Comparison of ENCODE assay signal across 1 cellular context in genomic region chr1:152967201-152967600, GRCh38.
TF ChIP-seq lines count a peak whose summit lies in the region.

No MANE protein-coding gene starts in this region.

TF ChIP-seq in GM12878, 131 proteins besides CTCF, POLR2A, EP300 and RAD21 (continues in another document):
- TF ChIP-seq KLF5 (IDR thresholded peaks at IDR 0.05; ENCODE audit: partially characterized antibody), result no peak
- no peak for TF ChIP-seq NR2C1 (IDR thresholded peaks at IDR 0.05)
- no peak for TF ChIP-seq SMC3 (IDR thresholded peaks at IDR 0.05; ENCODE audit: borderline replicate concordance, low read length)
- no peak for TF ChIP-seq MYB (IDR thresholded peaks at IDR 0.05; ENCODE audit: borderline replicate concordance, low read depth, low read length)
- no peak for TF ChIP-seq TCF7 (IDR thresholded peaks at IDR 0.05; ENCODE audit: borderline replicate concordance)
- TF ChIP-seq IRF5 (IDR thresholded peaks at IDR 0.05; ENCODE audit: borderline replicate concordance), result no peak
- 0 out of 2 replicates have a peak, but pooled peaks have one; percentile 43 for TF ChIP-seq IRF4 (IDR thresholded peaks at IDR 0.05; ENCODE audit: low read depth, low read length)
- no peak for TF ChIP-seq ZNF207 (IDR thresholded peaks at IDR 0.05; ENCODE audit: borderline replicate concordance)
- TF ChIP-seq EZH2 (IDR thresholded peaks at IDR 0.05; ENCODE audit: borderline replicate concordance, control insufficient read depth, low read depth, low read length), result no peak
- no peak for TF ChIP-seq RCOR1 (conservative IDR thresholded peaks at IDR 0.05; ENCODE audit: low read depth, low read length)
- TF ChIP-seq SIN3A (IDR thresholded peaks at IDR 0.05; ENCODE audit: low read depth, low read length), result no peak
- TF ChIP-seq, protein P1, sequence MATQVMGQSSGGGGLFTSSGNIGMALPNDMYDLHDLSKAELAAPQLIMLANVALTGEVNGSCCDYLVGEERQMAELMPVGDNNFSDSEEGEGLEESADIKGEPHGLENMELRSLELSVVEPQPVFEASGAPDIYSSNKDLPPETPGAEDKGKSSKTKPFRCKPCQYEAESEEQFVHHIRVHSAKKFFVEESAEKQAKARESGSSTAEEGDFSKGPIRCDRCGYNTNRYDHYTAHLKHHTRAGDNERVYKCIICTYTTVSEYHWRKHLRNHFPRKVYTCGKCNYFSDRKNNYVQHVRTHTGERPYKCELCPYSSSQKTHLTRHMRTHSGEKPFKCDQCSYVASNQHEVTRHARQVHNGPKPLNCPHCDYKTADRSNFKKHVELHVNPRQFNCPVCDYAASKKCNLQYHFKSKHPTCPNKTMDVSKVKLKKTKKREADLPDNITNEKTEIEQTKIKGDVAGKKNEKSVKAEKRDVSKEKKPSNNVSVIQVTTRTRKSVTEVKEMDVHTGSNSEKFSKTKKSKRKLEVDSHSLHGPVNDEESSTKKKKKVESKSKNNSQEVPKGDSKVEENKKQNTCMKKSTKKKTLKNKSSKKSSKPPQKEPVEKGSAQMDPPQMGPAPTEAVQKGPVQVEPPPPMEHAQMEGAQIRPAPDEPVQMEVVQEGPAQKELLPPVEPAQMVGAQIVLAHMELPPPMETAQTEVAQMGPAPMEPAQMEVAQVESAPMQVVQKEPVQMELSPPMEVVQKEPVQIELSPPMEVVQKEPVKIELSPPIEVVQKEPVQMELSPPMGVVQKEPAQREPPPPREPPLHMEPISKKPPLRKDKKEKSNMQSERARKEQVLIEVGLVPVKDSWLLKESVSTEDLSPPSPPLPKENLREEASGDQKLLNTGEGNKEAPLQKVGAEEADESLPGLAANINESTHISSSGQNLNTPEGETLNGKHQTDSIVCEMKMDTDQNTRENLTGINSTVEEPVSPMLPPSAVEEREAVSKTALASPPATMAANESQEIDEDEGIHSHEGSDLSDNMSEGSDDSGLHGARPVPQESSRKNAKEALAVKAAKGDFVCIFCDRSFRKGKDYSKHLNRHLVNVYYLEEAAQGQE (IDR thresholded peaks at IDR 0.05; ENCODE audit: low read depth, low read length), result no peak
- no peak for TF ChIP-seq TCF3 (IDR thresholded peaks at IDR 0.05; ENCODE audit: borderline replicate concordance, insufficient read depth, low read depth, low read length)
- no peak for TF ChIP-seq ATF7 (IDR thresholded peaks at IDR 0.05; ENCODE audit: low read depth)
- no peak for TF ChIP-seq SPI1 (IDR thresholded peaks at IDR 0.05; ENCODE audit: borderline replicate concordance, insufficient read depth, low read depth, low read length)
- TF ChIP-seq NRF1 (conservative IDR thresholded peaks at IDR 0.05; ENCODE audit: low read depth, low read length), result no peak
- no peak for TF ChIP-seq ZBTB33 (IDR thresholded peaks at IDR 0.05)
- TF ChIP-seq, protein P2, sequence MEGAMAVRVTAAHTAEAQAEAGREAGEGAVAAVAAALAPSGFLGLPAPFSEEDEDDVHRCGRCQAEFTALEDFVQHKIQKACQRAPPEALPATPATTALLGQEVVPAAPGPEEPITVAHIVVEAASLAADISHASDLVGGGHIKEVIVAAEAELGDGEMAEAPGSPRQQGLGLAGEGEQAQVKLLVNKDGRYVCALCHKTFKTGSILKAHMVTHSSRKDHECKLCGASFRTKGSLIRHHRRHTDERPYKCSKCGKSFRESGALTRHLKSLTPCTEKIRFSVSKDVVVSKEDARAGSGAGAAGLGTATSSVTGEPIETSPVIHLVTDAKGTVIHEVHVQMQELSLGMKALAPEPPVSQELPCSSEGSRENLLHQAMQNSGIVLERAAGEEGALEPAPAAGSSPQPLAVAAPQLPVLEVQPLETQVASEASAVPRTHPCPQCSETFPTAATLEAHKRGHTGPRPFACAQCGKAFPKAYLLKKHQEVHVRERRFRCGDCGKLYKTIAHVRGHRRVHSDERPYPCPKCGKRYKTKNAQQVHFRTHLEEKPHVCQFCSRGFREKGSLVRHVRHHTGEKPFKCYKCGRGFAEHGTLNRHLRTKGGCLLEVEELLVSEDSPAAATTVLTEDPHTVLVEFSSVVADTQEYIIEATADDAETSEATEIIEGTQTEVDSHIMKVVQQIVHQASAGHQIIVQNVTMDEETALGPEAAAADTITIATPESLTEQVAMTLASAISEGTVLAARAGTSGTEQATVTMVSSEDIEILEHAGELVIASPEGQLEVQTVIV (IDR thresholded peaks at IDR 0.05; ENCODE audit: borderline replicate concordance, partially characterized antibody), result no peak
- TF ChIP-seq SIX5 (IDR thresholded peaks at IDR 0.05; ENCODE audit: low read depth, low read length, severe bottlenecking), result no peak
- no peak for TF ChIP-seq ZNF274 (IDR thresholded peaks at IDR 0.05; ENCODE audit: insufficient read depth, insufficient read length)
- no peak for TF ChIP-seq SP1 (IDR thresholded peaks at IDR 0.05; ENCODE audit: low read depth, low read length)
- no peak for TF ChIP-seq SMARCA5 (IDR thresholded peaks at IDR 0.05)
- no peak for TF ChIP-seq BACH1 (IDR thresholded peaks at IDR 0.05; ENCODE audit: borderline replicate concordance)
- no peak for TF ChIP-seq YY1 (IDR thresholded peaks at IDR 0.05; ENCODE audit: low read depth, low read length)
- TF ChIP-seq ZNF24 (IDR thresholded peaks at IDR 0.05), result no peak
- TF ChIP-seq ZBTB11 (CRISPR knock-in tag; IDR thresholded peaks at IDR 0.05), result no peak
- TF ChIP-seq JUNB (IDR thresholded peaks at IDR 0.05), result peak; percentile 76
- TF ChIP-seq CUX1 (IDR thresholded peaks at IDR 0.05; ENCODE audit: insufficient replicate concordance, low read depth, low read length), result no peak
- TF ChIP-seq EED (IDR thresholded peaks at IDR 0.05; ENCODE audit: low read depth), result 0 out of 2 replicates have a peak, but pooled peaks have one; percentile 29
- TF ChIP-seq NR2C2 (IDR thresholded peaks at IDR 0.05; ENCODE audit: borderline replicate concordance, control insufficient read depth, insufficient read length, low read depth), result no peak
- TF ChIP-seq CHD4 (IDR thresholded peaks at IDR 0.05), result no peak
- TF ChIP-seq HDGF (IDR thresholded peaks at IDR 0.05), result no peak
- TF ChIP-seq IRF3 (IDR thresholded peaks at IDR 0.05), result no peak
- TF ChIP-seq TCF12 (IDR thresholded peaks at IDR 0.05; ENCODE audit: low read depth, low read length), result no peak
- TF ChIP-seq NFIC (IDR thresholded peaks at IDR 0.05; ENCODE audit: low read depth, low read length), result 0 out of 2 replicates have a peak, but pooled peaks have one; percentile 28
- TF ChIP-seq BHLHE40 (IDR thresholded peaks at IDR 0.05; ENCODE audit: borderline replicate concordance in 1 of 2, low read depth in 2 of 2, low read length in 1 of 2), result peak in 1 of 2 experiments; percentile 10; a peak in 1 of 4 replicates
- no peak for TF ChIP-seq NR2F1 (conservative IDR thresholded peaks at IDR 0.05)
- no peak for TF ChIP-seq PBX3 (IDR thresholded peaks at IDR 0.05; ENCODE audit: insufficient replicate concordance, low read depth, low read length)
- no peak for TF ChIP-seq ESRRA (IDR thresholded peaks at IDR 0.05; ENCODE audit: low read length)
